ENCODE assay signal across 16 cellular contexts in the genomic region with DNA sequence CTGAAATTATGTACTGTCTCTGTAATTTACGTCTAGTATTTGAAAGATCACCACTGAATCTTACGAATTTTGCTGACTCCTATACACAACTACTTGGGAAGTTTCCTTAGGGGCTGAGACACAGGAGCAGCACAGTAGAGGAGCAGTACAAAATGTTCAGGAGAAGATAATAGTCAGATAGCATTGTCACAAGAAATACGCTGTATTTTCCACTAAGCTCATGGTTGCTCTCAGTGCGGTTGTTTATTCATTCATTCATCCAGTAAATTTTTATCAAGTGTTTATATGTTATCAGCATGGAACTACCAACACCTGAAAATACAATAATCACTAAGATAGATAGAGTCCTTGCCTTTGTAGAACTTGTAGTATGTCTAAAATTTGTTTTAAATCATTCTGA. TPM values are rescaled to one million over a fixed set of nuclear protein-coding genes. Genes with fewer than 3 reads are reported as not detected.
DNase-seq lines count a peak whose midpoint lies in the region; ATAC-seq, FAIRE-seq and TF ChIP-seq lines count a peak whose summit lies in the region.
"Had no signal": no experiment of that assay in that cellular context is flagged by ENCODE, and none has a peak within 500 bp of the region (broad histone marks: within the 10 kb centered on the region; RNA-seq: fewer than 3 reads in every experiment).

No MANE protein-coding gene starts in this region.

- 75% methylated on average over 4 of the region's 4 CpGs for WGBS in A549 (ENCODE audit: missing lambda C conversion rate)
- WGBS in IMR-90 (ENCODE audit: extremely low coverage in 2 of 2, insufficient read length in 1 of 2), 2 experiments = no CpG with 5 or more reads among the region's 4 CpGs
- WGBS in body of pancreas, 2 donors = 36 to 39% methylated on average over 4 of the region's 4 CpGs

- H4K91ac ChIP-seq in IMR-90 (ENCODE audit: insufficient read depth, low read depth, low read length) = no peak overlapping the region

- H2AFZ ChIP-seq in IMR-90 (replicated peaks; ENCODE audit: low read length, poor library complexity) (no peak overlapping the region), keratinocyte (ENCODE audit: control insufficient read depth, low read length) (no peak overlapping the region)

- in situ Hi-C loops in IMR-90 (cut with MboI; ENCODE audit: low sequenced_read_pairs) = no loop called here
- in situ Hi-C loops in G401 (cut with HindIII; ENCODE audit: low sequenced_read_pairs) = no loop called here

- H3K27me3 ChIP-seq in IMR-90 (ENCODE audit: control insufficient read depth, insufficient read depth, low read length) (no peaks in the 10 kb centered on the region), body of pancreas (no peaks in the 10 kb centered on the region), keratinocyte (ENCODE audit: control insufficient read depth, extremely low read depth, insufficient read depth, low read length) (no peaks in the 10 kb centered on the region), uterus (no peaks in the 10 kb centered on the region)
- H3K27me3 ChIP-seq: BLaER1 treated with 17β-estradiol and CSF1 and Interleukin-3, amounts not matched to agents 10 nM and 100 nM had no signal

- no peak overlapping the region for H4K5ac ChIP-seq in IMR-90 (ENCODE audit: low read depth, low read length)

- peak overlapping the region; percentile 85 for H3K4me2 ChIP-seq in A549
- peak overlapping the region; percentile 16; the same call in 1 of the 2 replicates for H3K4me2 ChIP-seq in IMR-90 (ENCODE audit: low read depth, low read length)
- H3K4me2 ChIP-seq in keratinocyte (ENCODE audit: control insufficient read depth, extremely low read depth, insufficient read depth, low read depth, low read length) = peak overlapping the region; percentile 28
- H3K4me2 ChIP-seq: BLaER1 treated with 17β-estradiol and CSF1 and Interleukin-3, amounts not matched to agents 10 nM and 100 nM had no signal

- no TSS peak for BruUV-seq in IMR-90 (replicated peaks; lab: Mats Ljungman, UMichigan)

- H3K79me2 ChIP-seq in keratinocyte (ENCODE audit: control insufficient read depth, insufficient read depth, low read length) = peaks cover 30% of the 10 kb centered on the region

- FAIRE-seq in A549 (lab: Jason Lieb, UNC) (no peak), keratinocyte (lab: Jason Lieb, UNC) (peak; percentile 36)
- FAIRE-seq: GM19239 had no signal

- H3K36me3 ChIP-seq in IMR-90 (ENCODE audit: control insufficient read depth, insufficient read depth, low read length) = peaks cover 3% of the 10 kb centered on the region; the same call in 1 of the 2 replicates
- no peaks in the 10 kb centered on the region for H3K36me3 ChIP-seq in body of pancreas (replicated peaks in 1 of 2; ENCODE audit: insufficient read depth in 1 of 2, low read depth in 2 of 2)
- H3K36me3 ChIP-seq in keratinocyte (ENCODE audit: control insufficient read depth in 2 of 2, extremely low read depth in 1 of 2, insufficient read depth in 2 of 2, low read length in 2 of 2) = peaks cover 0 to 3% of the 10 kb centered on the region in 2 experiments
- no peaks in the 10 kb centered on the region for H3K36me3 ChIP-seq in uterus

- DNase-seq in A549 (ENCODE audit: low read depth in 1 of 2, low spot score in 1 of 2) = no peak
- no peak for DNase-seq in IMR-90
- no peak for DNase-seq in body of pancreas
- DNase-seq in keratinocyte (ENCODE audit: low read depth, low spot score) = no peak
- no peak for DNase-seq in G401 (ENCODE audit: low spot score)
- DNase-seq in uterus = no peak
- DNase-seq in SK-N-DZ (ENCODE audit: low spot score) = no peak
- no peak for DNase-seq in A172 (ENCODE audit: low spot score)
- DNase-seq: 8988T, DND-41, NCI-H1417, NCI-H187 treated with DMSO at 0.1 percent for 48 hours, NCI-H526 treated with DMSO at 0.1 percent for 48 hours, OCI-M1 had no signal

- ATAC-seq in A549 (peak in 1 of 2 experiments; percentile 14; a peak in 2 of 6 replicates), IMR-90 (ENCODE audit: low read depth) (no peak), body of pancreas (peak; percentile 68)

- TF ChIP-seq EP300 in A549 (IDR thresholded peaks at IDR 0.05) = no peak

- H3K27ac ChIP-seq in A549 = peak overlapping the region; percentile 90 to 94
- H3K27ac ChIP-seq in IMR-90 (ENCODE audit: insufficient read depth, low read length) = no peak overlapping the region
- H3K27ac ChIP-seq in body of pancreas = peak overlapping the region in 3 of 4 donors; percentile 9 to 26 (median 25)
- peak overlapping the region; percentile 88 for H3K27ac ChIP-seq in keratinocyte (ENCODE audit: control insufficient read depth, insufficient read depth, low read length)
- H3K27ac ChIP-seq in uterus = no peak overlapping the region
- H3K27ac ChIP-seq: BLaER1 treated with 17β-estradiol and CSF1 and Interleukin-3, amounts not matched to agents 10 nM and 100 nM had no signal

- POLR2A ChIA-PET in A549 (lab: Yijun Ruan, JAX) (no interaction called here), IMR-90 (lab: Charles Lee; ENCODE audit: unreplicated experiment) (no interaction called here)

- no peak overlapping the region for H2AK5ac ChIP-seq in IMR-90 (ENCODE audit: low read depth, low read length)

- H3K18ac ChIP-seq in IMR-90 (ENCODE audit: low read depth, low read length) = no peak overlapping the region

- TF ChIP-seq POLR2A in A549 (IDR thresholded peaks at IDR 0.05; ENCODE audit: low read length) (no peak), IMR-90 (IDR thresholded peaks at IDR 0.05; ENCODE audit: low read depth, low read length) (no peak), body of pancreas (IDR thresholded peaks at IDR 0.05) (no peak), uterus (IDR thresholded peaks at IDR 0.05) (no peak)

- no peak overlapping the region for H2AK9ac ChIP-seq in IMR-90 (replicated peaks; ENCODE audit: low read depth, low read length, poor library complexity)

- no peak overlapping the region; the same call in 1 of the 2 replicates for H3K23ac ChIP-seq in IMR-90 (ENCODE audit: low read depth, low read length)

- H2BK5ac ChIP-seq in IMR-90 (ENCODE audit: low read depth, low read length, poor library complexity, severe bottlenecking) = peak overlapping the region; percentile 55

- H3K9ac ChIP-seq in IMR-90 (ENCODE audit: low read depth, low read length) (no peak overlapping the region), keratinocyte (ENCODE audit: control insufficient read depth, extremely low read depth, insufficient read depth, low read length) (no peak overlapping the region)
- H3K9ac ChIP-seq: BLaER1 treated with 17β-estradiol and CSF1 and Interleukin-3, amounts not matched to agents 10 nM and 100 nM had no signal

- H3K4me1 ChIP-seq in A549 (peaks cover 57% of the 10 kb centered on the region), IMR-90 (ENCODE audit: control insufficient read depth, insufficient read depth, low read length) (peaks cover 5% of the 10 kb centered on the region), body of pancreas (peaks cover 24% of the 10 kb centered on the region), keratinocyte (ENCODE audit: control insufficient read depth, extremely low read depth, insufficient read depth, low read length) (peaks cover 34% of the 10 kb centered on the region), uterus (no peaks in the 10 kb centered on the region)
- H3K4me1 ChIP-seq: BLaER1 treated with 17β-estradiol and CSF1 and Interleukin-3, amounts not matched to agents 10 nM and 100 nM had no signal

- peaks cover 8% of the 10 kb centered on the region; the same call in 1 of the 2 replicates for H4K20me1 ChIP-seq in IMR-90 (ENCODE audit: insufficient read depth, low read length)
- H4K20me1 ChIP-seq in keratinocyte (ENCODE audit: control insufficient read depth, extremely low read depth, insufficient read depth, low read length) = no peaks in the 10 kb centered on the region

- H4K8ac ChIP-seq in IMR-90 (ENCODE audit: low read depth in 2 of 2, low read length in 2 of 2) = no peak overlapping the region

- H3K4me3 ChIP-seq in A549 = no peak overlapping the region
- no peak overlapping the region for H3K4me3 ChIP-seq in IMR-90 (ENCODE audit: insufficient read depth, low read depth, low read length)
- no peak overlapping the region for H3K4me3 ChIP-seq in body of pancreas
- H3K4me3 ChIP-seq in keratinocyte (ENCODE audit: control insufficient read depth in 2 of 3, extremely low read depth in 1 of 3, insufficient read depth in 2 of 3, low read depth in 1 of 3, low read length in 3 of 3) = peak overlapping the region in 1 of 3 experiments; percentile 22
- no peak overlapping the region for H3K4me3 ChIP-seq in uterus
- H3K4me3 ChIP-seq: BLaER1 treated with 17β-estradiol and CSF1 and Interleukin-3, amounts not matched to agents 10 nM and 100 nM had no signal

- H3K9me3 ChIP-seq in A549 (peaks cover 15% of the 10 kb centered on the region), IMR-90 (ENCODE audit: control insufficient read depth, insufficient read depth, low read length) (no peaks in the 10 kb centered on the region), body of pancreas (no peaks in the 10 kb centered on the region), keratinocyte (ENCODE audit: control insufficient read depth, low read depth, low read length) (peaks cover 6% of the 10 kb centered on the region), uterus (no peaks in the 10 kb centered on the region)

- intact Hi-C loops in IMR-90 (cut with micrococcal nuclease) = loop anchor here (2.0 kb wide), 1 partner anchor 14 kb away; no protein-coding TSS in a partner anchor
- intact Hi-C loops in body of pancreas (cut with DNase I) = no loop called here
- intact Hi-C loops in uterus (cut with DNase I; ENCODE audit: low total_unique reads) = no loop called here

- H3K4ac ChIP-seq in IMR-90 (ENCODE audit: low read depth, low read length) = no peak overlapping the region

- H2BK120ac ChIP-seq in IMR-90 (ENCODE audit: low read depth, low read length) = peak overlapping the region; percentile 27; the same call in 1 of the 2 replicates

- 0 out of 2 replicates have a peak overlapping the region, but pooled peaks have one; percentile 28 for H3K56ac ChIP-seq in IMR-90 (ENCODE audit: extremely low read depth, insufficient read depth, low read length)

- TF ChIP-seq RAD21 in A549 (conservative IDR thresholded peaks at IDR 0.05 in 1 of 2, IDR thresholded peaks at IDR 0.05 in 1 of 2) (no peak), IMR-90 (IDR thresholded peaks at IDR 0.05; ENCODE audit: low read length) (no peak)

- TF ChIP-seq CTCF in A549 (IDR thresholded peaks at IDR 0.05) (no peak), IMR-90 (conservative IDR thresholded peaks at IDR 0.05; ENCODE audit: low read depth, low read length) (no peak), body of pancreas (IDR thresholded peaks at IDR 0.05) (no peak), keratinocyte (optimal IDR thresholded peaks at IDR 0.05 in 1 of 3, IDR thresholded peaks at IDR 0.05 in 1 of 3, conservative IDR thresholded peaks at IDR 0.05 in 1 of 3; ENCODE audit: extremely low read depth in 1 of 3, insufficient read depth in 2 of 3, low read length in 3 of 3) (no peak), uterus (IDR thresholded peaks at IDR 0.05) (no peak)

- no peak overlapping the region for H3K14ac ChIP-seq in IMR-90 (replicated peaks; ENCODE audit: low read depth, low read length)

- H2BK15ac ChIP-seq in IMR-90 (ENCODE audit: low read depth, low read length) = peak overlapping the region; percentile 32; the same call in 1 of the 3 replicates

- peaks cover 34 to 56% of the 10 kb centered on the region in 2 experiments for H3K79me1 ChIP-seq in IMR-90 (ENCODE audit: low read depth in 1 of 2, low read length in 2 of 2)

- CTCF ChIA-PET in A549 (lab: Yijun Ruan, JAX) = interaction anchor here (0.7 kb wide), 1 partner anchor 26 kb away, joined by 3 read pairs; no protein-coding TSS in a partner anchor
- CTCF ChIA-PET in IMR-90 (lab: Yijun Ruan, JAX) = no interaction called here

- H2BK20ac ChIP-seq in IMR-90 (ENCODE audit: low read depth, low read length) = no peak overlapping the region

- dilution Hi-C loops in IMR-90 (cut with HindIII; ENCODE audit: low sequenced_read_pairs, unreplicated experiment) = no loop called here
- dilution Hi-C loops in keratinocyte (cut with MboI; ENCODE audit: extremely low pct_ligation_motif_present, low sequenced_read_pairs) = no loop called here

- peaks cover 9% of the 10 kb centered on the region for H3K9me1 ChIP-seq in IMR-90 (ENCODE audit: insufficient read depth, low read length)
- H3K9me1 ChIP-seq in keratinocyte (ENCODE audit: control insufficient read depth, extremely low read depth, insufficient read depth, low read length) = no peaks in the 10 kb centered on the region

RNA-seq across cellular contexts. Expression of a gene that starts 34.5 kb away (rescaled TPM):
- polyA plus RNA-seq in A549 (2011; rRNA removed) (145 and 170 TPM in 2 replicates), A549 (2017; fragmentation: RNase III; extraction: RNeasy Plus Mini Kit Qiagen cat#74134 plus additional on column Dnase treatment) (53.1 to 57.1 TPM (median 54.2 TPM) in 3 replicates), IMR-90 (2012; rRNA removed) (105 and 117 TPM in 2 replicates), keratinocyte (49.9 to 71.3 TPM (median 67.6 TPM) in 3 replicates)
- polyA plus RNA-seq in A549 (2012; cell fraction: cytosol; rRNA removed) = 15.0 and 15.4 TPM in 2 replicates
- polyA plus RNA-seq in A549 (2012; cell fraction: nucleus; rRNA removed) = 17.2 and 18.6 TPM in 2 replicates
- 67.2 and 68.7 TPM in 2 replicates for polyA minus RNA-seq in A549 (2011; rRNA and poly(A)+ RNA removed)
- total RNA-seq in IMR-90 (2012; rRNA removed) (400 and 423 TPM in 2 replicates), body of pancreas (10 to 100 TPM; 34.8 to 35.3 TPM), uterus (100 to 1,000 TPM in 1 of 4 donors, 10 to 100 TPM in 2, 1 to 10 TPM in 1; 5.9 to 151 (median 19.0) TPM)
- polyA plus RNA-seq in IMR-90 (2012; cell fraction: cytosol; rRNA removed) = 32.8 and 49.6 TPM in 2 replicates
- polyA plus RNA-seq in IMR-90 (2012; cell fraction: nucleus; rRNA removed; ENCODE audit: low replicate concordance) = 29.9 and 107 TPM in 2 replicates
- 38.9 TPM for polyA plus RNA-seq in keratinocyte (2011; ENCODE audit: low read depth)
- polyA plus RNA-seq in keratinocyte (2011; cell fraction: cytosol; rRNA removed) = 16.5 and 38.3 TPM in 2 replicates
- polyA plus RNA-seq in keratinocyte (2011; cell fraction: nucleus; rRNA removed) = 54.5 and 77.6 TPM in 2 replicates
- 22.5 and 56.2 TPM in 2 replicates for polyA plus RNA-seq in keratinocyte (2012; ENCODE audit: low replicate concordance)
- 19.3 to 124 TPM (median 59.1 TPM) in 3 replicates for polyA minus RNA-seq in keratinocyte
- 37.8 TPM for polyA minus RNA-seq in keratinocyte (2011; cell fraction: cytosol; rRNA and poly(A)+ RNA removed)
- polyA minus RNA-seq in keratinocyte (2011; cell fraction: nucleus; rRNA and poly(A)+ RNA removed) = 84.6 and 158 TPM in 2 replicates
- 0.24 and 0.49 TPM in 2 replicates for total RNA-seq in G401 (2014; rRNA removed; shearing (Covaris generic))
- 20.0 and 22.5 TPM in 2 replicates for polyA plus RNA-seq in SK-N-DZ (2014; cell fraction: cytosol; rRNA removed)
- 18.0 and 22.7 TPM in 2 replicates for polyA plus RNA-seq in SK-N-DZ (2014; cell fraction: nucleus; rRNA removed)
- 82.1 and 102 TPM in 2 replicates for total RNA-seq in A172 (2014; rRNA removed; shearing (Covaris generic))

Comparison
In these comparisons a context has a peak if more than half of its experiments do, and no peak if none do; other contexts are left out.
1. H3K27ac ChIP-seq: peak in A549 (2 of 2), body of pancreas (3 of 4) and keratinocyte (single experiment); none in IMR-90 (single experiment) and uterus (0 of 2).
2. H3K4me2 ChIP-seq: peak in every context shown above with its lines; median percentile 85 in A549; 28 in keratinocyte; 16 in IMR-90.